In genomic region chr1:24094554-24094953, GRCh38 we compare ENCODE assay signal across 36 cellular contexts. TPM values are rescaled to one million over a fixed set of nuclear protein-coding genes. Genes with fewer than 3 reads are reported as not detected.
A peak's percentile ranks its signal among the peaks of the same experiment; 100 is the strongest.
DNase-seq lines count a peak whose midpoint lies in the region; ATAC-seq, FAIRE-seq and TF ChIP-seq lines count a peak whose summit lies in the region.
"Had no signal": no experiment of that assay in that cellular context is flagged by ENCODE, and none has a peak within 500 bp of the region (broad histone marks: within the 10 kb centered on the region; RNA-seq: fewer than 3 reads in every experiment).

No MANE protein-coding gene starts in this region.

- H3K36me3 Mint-ChIP-seq in osteocyte (ENCODE audit: unreplicated experiment) = no peaks in the 10 kb centered on the region
- H3K36me3 Mint-ChIP-seq: activated CD4-positive, alpha-beta memory T cell treated with anti-CD3 and anti-CD28 coated beads for 36 hours; activated naive CD8-positive, alpha-beta T cell; CD8-positive, alpha-beta T cell; stimulated activated memory B cell treated with anti-CD40 and anti-IgM and Interleukin-4, amounts not matched to agents 10 μg/mL and 1 μg/mL and 100 μg/mL, for 72 hours; type B pancreatic cell had no signal

- no peak overlapping the region for H2AK5ac ChIP-seq in neuronal stem cell (ENCODE audit: low read depth, low read length)

- CTCF ChIA-PET in K562 (lab: Yijun Ruan, JAX; ENCODE audit: low intra/inter-chr PET ratio) = no interaction called here

- H3K4me2 ChIP-seq in K562 (ENCODE audit: insufficient read depth, low read length) (no peak overlapping the region), neuronal stem cell (ENCODE audit: insufficient read depth, low read length, poor library complexity, severe bottlenecking) (no peak overlapping the region)

- DNase-seq in cardiac muscle cell (ENCODE audit: low read depth in 1 of 2, low spot score in 1 of 2) = peak in 1 of 2 donors; percentile 21
- no peak for DNase-seq in left ventricle myocardium superior
- no peak for DNase-seq in HFF-Myc (ENCODE audit: extremely low read depth, low read depth)
- DNase-seq in K562 (ENCODE audit: extremely low read depth in 1 of 4, low spot score in 3 of 4) = no peak
- no peak for DNase-seq in neuronal stem cell (ENCODE audit: low spot score)
- DNase-seq in NCI-H2081 (lab: John Stamatoyannopoulos, UW) = no peak
- DNase-seq in osteocyte (ENCODE audit: extremely low spot score, unreplicated experiment) = no peak
- no peak for DNase-seq in activated CD4-positive, CD25-positive, alpha-beta regulatory T cell treated with anti-CD3 and anti-CD28 coated beads, Interleukin-2, amount 50 U/mL, for 72 hours
- DNase-seq: activated CD4-positive, alpha-beta memory T cell treated with anti-CD3 and anti-CD28 coated beads for 36 hours; activated CD8-positive, alpha-beta memory T cell treated with anti-CD3 and anti-CD28 coated beads, Interleukin-2, amount 50 U/mL, for 4 hours; anterior cingulate cortex; CD8-positive, alpha-beta T cell; central memory CD4-positive, alpha-beta T cell; IMR-90; islet precursor cell; NCI-H1694 treated with DMSO at 0.1 percent for 48 hours; NCI-H2171; NCI-H510A; nephron progenitor cell; NK-92 treated with Interleukin-12 subunit alpha and Interleukin-12 subunit beta, amount 100 ng/mL, for 24 hours; stimulated activated CD4-positive, alpha-beta T cell treated with anti-CD3 and anti-CD28 coated beads, Interleukin-4, amount 100 ng/mL, for 4 hours; substantia nigra; T-helper 1 cell had no signal

- H4K20me1 ChIP-seq in K562 (replicated peaks; ENCODE audit: control insufficient read depth, insufficient read depth, low read length) = peaks cover 22% of the 10 kb centered on the region

- peaks cover 5% of the 10 kb centered on the region for H3K9me1 ChIP-seq in K562 (ENCODE audit: control insufficient read depth, insufficient read depth, low read length)

- FAIRE-seq in K562 (lab: Jason Lieb, UNC) = no peak
- FAIRE-seq: A204.1, GM18507, RCC 7860, TTC549 had no signal

- H3K27me3 ChIP-seq in cardiac muscle cell (no peaks in the 10 kb centered on the region), K562 (ENCODE audit: control insufficient read depth in 2 of 2, insufficient read depth in 2 of 2, low read length in 2 of 2) (peaks cover 48 to 99% of the 10 kb centered on the region in 2 experiments), neuronal stem cell (ENCODE audit: control insufficient read depth in 3 of 3, insufficient read depth in 3 of 3, low read depth in 1 of 3, low read length in 3 of 3) (peaks cover 0 to 4% (median 0%) of the 10 kb centered on the region in 3 experiments)
- H3K27me3 ChIP-seq: SJSA1 had no signal

- in situ Hi-C loops in K562 (cut with MboI) = no loop called here

- 1% methylated on average over 5 of the region's 5 CpGs for WGBS in K562 (ENCODE audit: insufficient coverage, low coverage, missing lambda C conversion rate)
- no CpG with 5 or more reads among the region's 5 CpGs for WGBS in neuronal stem cell (ENCODE audit: extremely low coverage in 2 of 2, insufficient read length in 2 of 2, insufficient replicate concordance in 1 of 2), 2 donors

- no peak overlapping the region for H3K27ac Mint-ChIP-seq in osteocyte (ENCODE audit: unreplicated experiment)
- H3K27ac Mint-ChIP-seq: activated CD4-positive, alpha-beta memory T cell treated with anti-CD3 and anti-CD28 coated beads for 36 hours; activated naive CD8-positive, alpha-beta T cell; activated T-helper 2 cell treated with anti-CD3 and anti-CD28 coated beads, Interferon-gamma antibody, Interleukin-2, Interleukin-4, amounts not matched to agents 10 μg/mL and 5 μg/mL and 100 μg/mL, durations not matched to agents 14 hours and 24 hours and 36 hours; CD8-positive, alpha-beta T cell; nephron progenitor cell; stimulated activated memory B cell treated with anti-CD40 and anti-IgM and Interleukin-4, amounts not matched to agents 10 μg/mL and 1 μg/mL and 100 μg/mL, for 72 hours; type B pancreatic cell had no signal

- no peak overlapping the region for H3K4me3 Mint-ChIP-seq in osteocyte (ENCODE audit: unreplicated experiment)
- H3K4me3 Mint-ChIP-seq: activated CD4-positive, alpha-beta memory T cell treated with anti-CD3 and anti-CD28 coated beads for 36 hours; activated naive CD8-positive, alpha-beta T cell; CD8-positive, alpha-beta T cell; nephron progenitor cell; stimulated activated memory B cell treated with anti-CD40 and anti-IgM and Interleukin-4, amounts not matched to agents 10 μg/mL and 1 μg/mL and 100 μg/mL, for 72 hours; type B pancreatic cell had no signal

- H3K9me3 ChIP-seq in cardiac muscle cell (ENCODE audit: low read depth) (no peaks in the 10 kb centered on the region), K562 (replicated peaks; ENCODE audit: control insufficient read depth, insufficient read depth, low read depth, low read length) (no peaks in the 10 kb centered on the region), neuronal stem cell (replicated peaks in 1 of 2; ENCODE audit: control insufficient read depth in 2 of 2, insufficient read depth in 1 of 2, low read depth in 1 of 2, low read length in 2 of 2) (no peaks in the 10 kb centered on the region)
- H3K9me3 ChIP-seq: SJSA1 had no signal

- peaks cover 1% of the 10 kb centered on the region for H3K4me1 Mint-ChIP-seq in osteocyte (ENCODE audit: unreplicated experiment)
- H3K4me1 Mint-ChIP-seq: stimulated activated memory B cell treated with anti-CD40 and anti-IgM and Interleukin-4, amounts not matched to agents 10 μg/mL and 1 μg/mL and 100 μg/mL, for 72 hours had no signal

- H3K36me3 ChIP-seq in cardiac muscle cell = no peaks in the 10 kb centered on the region
- no peaks in the 10 kb centered on the region for H3K36me3 ChIP-seq in K562 (ENCODE audit: control insufficient read depth, insufficient read depth, low read length)
- no peaks in the 10 kb centered on the region for H3K36me3 ChIP-seq in neuronal stem cell (replicated peaks in 1 of 2; ENCODE audit: control insufficient read depth in 2 of 2, insufficient read depth in 2 of 2, low read length in 2 of 2)
- H3K36me3 ChIP-seq: SJSA1 had no signal

- H3K4ac ChIP-seq in neuronal stem cell (ENCODE audit: low read length) = no peak overlapping the region

- H2AFZ ChIP-seq in K562 (ENCODE audit: low read depth, low read length) = no peak overlapping the region
- H2AFZ ChIP-seq in neuronal stem cell (ENCODE audit: low read length) = no peak overlapping the region

- no peak overlapping the region for H4K8ac ChIP-seq in neuronal stem cell (ENCODE audit: low read depth, low read length)

- peak overlapping the region; percentile 4 for H3K18ac ChIP-seq in neuronal stem cell (ENCODE audit: low read length)

- no TSS peak for BruUV-seq in K562 (replicated peaks; lab: Mats Ljungman, UMichigan)

- ATAC-seq in left ventricle myocardium superior = no peak
- ATAC-seq in K562 = peak; percentile 24; the same call in 1 of the 3 replicates
- ATAC-seq: activated CD4-positive, CD25-positive, alpha-beta regulatory T cell treated with anti-CD3 and anti-CD28 coated beads, Interleukin-2, amount 50 U/mL, for 24 hours; CD8-positive, alpha-beta T cell; sciatic nerve; stimulated activated memory B cell treated with anti-CD40 and anti-IgM and Interleukin-4, amounts not matched to agents 10 μg/mL and 1 μg/mL and 100 μg/mL, for 72 hours had no signal

- H2BK15ac ChIP-seq in neuronal stem cell (ENCODE audit: low read length) = no peak overlapping the region

- H2BK120ac ChIP-seq in neuronal stem cell (ENCODE audit: low read depth, low read length) = no peak overlapping the region

- H3K4me3 ChIP-seq in cardiac muscle cell (no peak overlapping the region), HFF-Myc (replicated peaks; ENCODE audit: low read depth, low read length) (no peak overlapping the region), K562 (no peak overlapping the region), neuronal stem cell (ENCODE audit: low read length in 2 of 2) (no peak overlapping the region)
- H3K4me3 ChIP-seq: SJSA1 had no signal

- H2BK5ac ChIP-seq in neuronal stem cell (ENCODE audit: low read length) = no peak overlapping the region

- H3K4me1 ChIP-seq in cardiac muscle cell (ENCODE audit: low read depth) (peaks cover 30% of the 10 kb centered on the region), K562 (replicated peaks in 1 of 2; ENCODE audit: control insufficient read depth in 2 of 2, insufficient read depth in 2 of 2, low read length in 2 of 2) (no peaks in the 10 kb centered on the region; a peak in 2 of 5 replicates), neuronal stem cell (ENCODE audit: control insufficient read depth in 2 of 2, insufficient read depth in 1 of 2, low read depth in 1 of 2, low read length in 2 of 2) (peaks cover 0 to 4% of the 10 kb centered on the region in 2 donors)
- H3K4me1 ChIP-seq: SJSA1 had no signal

- H3K27ac ChIP-seq in cardiac muscle cell = peak overlapping the region; percentile 83
- no peak overlapping the region for H3K27ac ChIP-seq in K562 (ENCODE audit: extremely low read depth, low read depth, low read length)
- H3K27ac ChIP-seq in neuronal stem cell (replicated peaks; ENCODE audit: low read length) = no peak overlapping the region
- H3K27ac ChIP-seq: SJSA1 had no signal

- TF ChIP-seq CTCF in cardiac muscle cell (IDR thresholded peaks at IDR 0.05; ENCODE audit: low read depth, low read length) = no peak
- TF ChIP-seq CTCF in HFF-Myc (IDR thresholded peaks at IDR 0.05; ENCODE audit: low read depth, low read length, missing control alignments) = peak; percentile 3
- TF ChIP-seq CTCF in K562 (IDR thresholded peaks at IDR 0.05 in 2 of 3, conservative IDR thresholded peaks at IDR 0.05 in 1 of 3; ENCODE audit: insufficient read depth in 2 of 3, low read depth in 1 of 3, low read length in 3 of 3) = peak in 2 of 3 experiments; percentile 20 to 35; a peak in 1 of 6 replicates
- no peak for TF ChIP-seq CTCF in osteocyte (IDR thresholded peaks at IDR 0.05)

- POLR2A ChIA-PET in K562 (lab: Yijun Ruan, JAX) = no interaction called here

- no peak for TF ChIP-seq RAD21 in K562 (CRISPR knock-in tag; conservative IDR thresholded peaks at IDR 0.05 in 1 of 2, IDR thresholded peaks at IDR 0.05 in 1 of 2)

- no peak overlapping the region for H3K14ac ChIP-seq in neuronal stem cell (ENCODE audit: low read length)

- no peak for TF ChIP-seq POLR2A in K562 (conservative IDR thresholded peaks at IDR 0.05)

- intact Hi-C loops in left ventricle myocardium superior (cut with micrococcal nuclease) = no loop called here
- intact Hi-C loops in K562 (cut with micrococcal nuclease) = no loop called here

- peaks cover 13% of the 10 kb centered on the region for H3K27me3 Mint-ChIP-seq in osteocyte (ENCODE audit: unreplicated experiment)
- H3K27me3 Mint-ChIP-seq: activated CD4-positive, alpha-beta memory T cell treated with anti-CD3 and anti-CD28 coated beads for 36 hours; activated naive CD8-positive, alpha-beta T cell; type B pancreatic cell had no signal

- no peak overlapping the region for H3K9ac ChIP-seq in K562 (ENCODE audit: insufficient read depth in 1 of 2, low read depth in 2 of 2, low read length in 2 of 2)
- H3K9ac ChIP-seq in neuronal stem cell (ENCODE audit: low read depth, low read length, poor library complexity) = no peak overlapping the region

- no peak overlapping the region for H3K23ac ChIP-seq in neuronal stem cell (ENCODE audit: low read depth, low read length, poor library complexity)

- no peaks in the 10 kb centered on the region for H3K79me2 ChIP-seq in K562 (ENCODE audit: control insufficient read depth, insufficient read depth, low read length)

- H2BK12ac ChIP-seq in neuronal stem cell (ENCODE audit: low read length) = no peak overlapping the region

- H4K91ac ChIP-seq in neuronal stem cell (ENCODE audit: low read depth, low read length, poor library complexity) = no peak overlapping the region

- TF ChIP-seq EP300 in K562 (IDR thresholded peaks at IDR 0.05; ENCODE audit: low read length) = no peak

- H3K79me1 ChIP-seq in neuronal stem cell (ENCODE audit: low read depth, low read length) = no peaks in the 10 kb centered on the region

- no peaks in the 10 kb centered on the region for H3K9me3 Mint-ChIP-seq in osteocyte (ENCODE audit: unreplicated experiment)
- H3K9me3 Mint-ChIP-seq: activated CD4-positive, alpha-beta memory T cell treated with anti-CD3 and anti-CD28 coated beads for 36 hours; activated T-helper 2 cell treated with anti-CD3 and anti-CD28 coated beads, Interferon-gamma antibody, Interleukin-2, Interleukin-4, amounts not matched to agents 10 μg/mL and 5 μg/mL and 100 μg/mL, durations not matched to agents 14 hours and 24 hours and 36 hours; CD8-positive, alpha-beta T cell; nephron progenitor cell; stimulated activated memory B cell treated with anti-CD40 and anti-IgM and Interleukin-4, amounts not matched to agents 10 μg/mL and 1 μg/mL and 100 μg/mL, for 72 hours; type B pancreatic cell had no signal

RNA-seq across cellular contexts. Expression of gene MYOM3, which starts 17.4 kb away (rescaled TPM):
- total RNA-seq in cardiac muscle cell (0.70 and 0.71 TPM in 2 replicates), left ventricle myocardium superior (409 TPM), K562 (2014; rRNA removed) (not detected in 2 replicates), K562 (2014; rRNA removed; fragmentation: Illumina TruSeq; extraction: Trizol) (not detected in 2 replicates), K562 (2015; rRNA removed; fragmentation: Illumina TruSeq; extraction: Trizol) (not detected in 2 replicates), K562 (2021) (not detected in 2 replicates), osteocyte (not detected in 2 replicates)
- polyA plus RNA-seq in cardiac muscle cell (0.51 TPM in 1 of 2 replicates, not detected in the other), K562 (2011; rRNA removed) (0.01 TPM in 1 of 2 replicates, not detected in the other), K562 (2014; fragmentation: Illumina TruSeq; extraction: Trizol) (not detected in 2 replicates), K562 (2014; fragmentation: Nextera tagmentation; extraction: Ambion mirVana) (not detected), K562 (2014; rRNA removed) (not detected in 2 replicates)
- total RNA-seq in K562 (2011; cell fraction: chromatin; rRNA removed; ENCODE audit: low replicate concordance) = 0.09 TPM in 1 of 2 replicates, not detected in the other
- total RNA-seq in K562 (2011; cell fraction: nucleolus; rRNA removed) = not detected in 2 replicates
- not detected in 2 replicates for total RNA-seq in K562 (2011; cell fraction: nucleoplasm; rRNA removed)
- not detected in 2 replicates for polyA plus RNA-seq in K562 (2011; cell fraction: cytosol; rRNA removed)
- 0.03 and 0.06 TPM in 2 replicates for polyA plus RNA-seq in K562 (2011; cell fraction: nucleus; rRNA removed)
- 0.06 TPM in 1 of 2 replicates, not detected in the other for polyA plus RNA-seq in K562 (2012)
- polyA minus RNA-seq in K562 (2011; rRNA and poly(A)+ RNA removed) = 0.11 TPM in 1 of 2 replicates, not detected in the other
- not detected in 2 replicates for polyA minus RNA-seq in K562 (2011; cell fraction: cytosol; rRNA and poly(A)+ RNA removed)
- polyA minus RNA-seq in K562 (2011; cell fraction: nucleus; rRNA and poly(A)+ RNA removed) = not detected in 2 replicates
- polyA plus RNA-seq in neuronal stem cell (2013, experiment 1 of 2) = 0.18 TPM
- polyA plus RNA-seq in neuronal stem cell (2013, experiment 2 of 2) = 0.10 TPM
- total RNA-seq: activated CD4-positive, alpha-beta memory T cell treated with anti-CD3 and anti-CD28 coated beads for 36 hours; activated T-helper 2 cell treated with anti-CD3 and anti-CD28 coated beads, Interferon-gamma antibody, Interleukin-2, Interleukin-4, amounts not matched to agents 10 μg/mL and 5 μg/mL and 100 μg/mL, durations not matched to agents 14 hours and 24 hours and 36 hours; CD8-positive, alpha-beta T cell; IMR-90; lung microvascular endothelial cell had no signal

RNA-seq across cellular contexts. Expression of gene IL22RA1, which starts 48.4 kb away (rescaled TPM):
- total RNA-seq in cardiac muscle cell = 0.11 TPM in 1 of 2 replicates, not detected in the other
- not detected in 2 replicates for polyA plus RNA-seq in cardiac muscle cell
- total RNA-seq in left ventricle myocardium superior = 0.22 TPM
- not detected in 2 replicates for total RNA-seq in K562 (2011; cell fraction: chromatin; rRNA removed; ENCODE audit: low replicate concordance)
- not detected in 2 replicates for total RNA-seq in K562 (2011; cell fraction: nucleolus; rRNA removed)
- not detected in 2 replicates for total RNA-seq in K562 (2011; cell fraction: nucleoplasm; rRNA removed)
- not detected in 2 replicates for total RNA-seq in K562 (2014; rRNA removed)
- not detected in 2 replicates for total RNA-seq in K562 (2014; rRNA removed; fragmentation: Illumina TruSeq; extraction: Trizol)
- not detected in 2 replicates for total RNA-seq in K562 (2015; rRNA removed; fragmentation: Illumina TruSeq; extraction: Trizol)
- total RNA-seq in K562 (2021) = 0.11 TPM in 1 of 2 replicates, not detected in the other
- polyA plus RNA-seq in K562 (2011; rRNA removed) = not detected in 2 replicates
- polyA plus RNA-seq in K562 (2011; cell fraction: cytosol; rRNA removed) = not detected in 2 replicates
- polyA plus RNA-seq in K562 (2011; cell fraction: nucleus; rRNA removed) = not detected in 2 replicates
- polyA plus RNA-seq in K562 (2012) = not detected in 2 replicates
- not detected in 2 replicates for polyA plus RNA-seq in K562 (2014; fragmentation: Illumina TruSeq; extraction: Trizol)
- not detected for polyA plus RNA-seq in K562 (2014; fragmentation: Nextera tagmentation; extraction: Ambion mirVana)
- polyA plus RNA-seq in K562 (2014; rRNA removed) = not detected in 2 replicates
- not detected in 2 replicates for polyA minus RNA-seq in K562 (2011; rRNA and poly(A)+ RNA removed)
- not detected in 2 replicates for polyA minus RNA-seq in K562 (2011; cell fraction: cytosol; rRNA and poly(A)+ RNA removed)
- not detected in 2 replicates for polyA minus RNA-seq in K562 (2011; cell fraction: nucleus; rRNA and poly(A)+ RNA removed)
- 0.03 TPM for polyA plus RNA-seq in neuronal stem cell (2013, experiment 1 of 2)
- 0.03 TPM for polyA plus RNA-seq in neuronal stem cell (2013, experiment 2 of 2)
- not detected in 2 replicates for total RNA-seq in osteocyte
- total RNA-seq: activated CD4-positive, alpha-beta memory T cell treated with anti-CD3 and anti-CD28 coated beads for 36 hours; activated T-helper 2 cell treated with anti-CD3 and anti-CD28 coated beads, Interferon-gamma antibody, Interleukin-2, Interleukin-4, amounts not matched to agents 10 μg/mL and 5 μg/mL and 100 μg/mL, durations not matched to agents 14 hours and 24 hours and 36 hours; CD8-positive, alpha-beta T cell; glomerular endothelial cell; IMR-90; lung microvascular endothelial cell; sciatic nerve had no signal
- polyA plus RNA-seq: IMR-90 had no signal

Comparison
In these comparisons a context has a peak if more than half of its experiments do, and no peak if none do; other contexts are left out.
1. RNA of gene MYOM3, which starts 17.4 kb away (total RNA-seq): 409 TPM in left ventricle myocardium superior (single experiment); 0.70 to 0.71 TPM in cardiac muscle cell, not detected in osteocyte and 0.09 TPM in K562; every median in the first group is over 100 times any median in the second.
2. CTCF ChIP-seq: peak in HFF-Myc (single experiment) and K562 (2 of 3); none in cardiac muscle cell (single experiment) and osteocyte (single experiment).